In the genomic region with DNA sequence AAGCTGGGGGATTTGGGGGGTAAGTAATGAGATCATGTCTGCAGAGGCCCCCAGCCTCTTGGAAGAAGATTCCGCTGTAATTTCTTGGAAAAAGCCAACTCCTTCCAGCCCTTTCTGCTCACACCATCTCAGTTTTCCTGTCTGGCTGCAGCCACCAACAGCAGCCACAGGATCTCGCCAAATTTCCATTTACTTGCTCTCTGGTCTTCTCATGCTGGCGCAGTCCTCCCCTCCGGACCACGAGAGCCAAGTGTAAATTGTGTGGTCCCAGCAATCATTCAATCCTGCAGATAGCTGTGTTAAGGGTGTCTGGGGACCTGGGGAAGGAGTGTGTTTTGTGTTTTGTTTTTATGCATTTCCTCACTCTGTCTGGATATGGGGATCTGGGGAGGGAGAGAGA, we compare ENCODE assay signal across 18 cellular contexts. TPM values are rescaled to one million over a fixed set of nuclear protein-coding genes. Genes with fewer than 3 reads are reported as not detected.
A peak's percentile ranks its signal among the peaks of the same experiment; 100 is the strongest.
DNase-seq lines count a peak whose midpoint lies in the region; ATAC-seq and TF ChIP-seq lines count a peak whose summit lies in the region.
"Had no signal": no experiment of that assay in that cellular context is flagged by ENCODE, and none has a peak within 500 bp of the region (broad histone marks: within the 10 kb centered on the region; RNA-seq: fewer than 3 reads in every experiment).

No MANE protein-coding gene starts in this region.

- in situ Hi-C loops in GM23248 (cut with MboI): loop anchor here (25.0 kb wide), 1 partner anchor 780 kb away; a partner anchor contains a TSS

- H3K4me2 ChIP-seq in GM23248 (ENCODE audit: unreplicated experiment) (no peak overlapping the region), osteoblast (ENCODE audit: insufficient read depth, low read length) (peak overlapping the region; percentile 31)
- H3K4me2 ChIP-seq: KMS-11 had no signal

- no peak overlapping the region for H3K4me3 Mint-ChIP-seq in Calu3 (ENCODE audit: low read depth, unreplicated experiment)
- no peak overlapping the region for H3K4me3 Mint-ChIP-seq in activated CD8-positive, alpha-beta memory T cell treated with anti-CD3 and anti-CD28 coated beads, Interleukin-2, amount 10 ng/mL, durations not matched to agents 7 days and 5 days
- H3K4me3 Mint-ChIP-seq: CD4-positive, CD25-positive, alpha-beta regulatory T cell had no signal

- peaks cover 11% of the 10 kb centered on the region for H3K4me1 Mint-ChIP-seq in Calu3 (ENCODE audit: low read depth, unreplicated experiment)
- no peaks in the 10 kb centered on the region for H3K4me1 Mint-ChIP-seq in activated CD8-positive, alpha-beta memory T cell treated with anti-CD3 and anti-CD28 coated beads, Interleukin-2, amount 10 ng/mL, durations not matched to agents 7 days and 5 days

- H3K27ac Mint-ChIP-seq in Calu3 (ENCODE audit: unreplicated experiment): no peak overlapping the region
- no peak overlapping the region for H3K27ac Mint-ChIP-seq in activated CD8-positive, alpha-beta memory T cell treated with anti-CD3 and anti-CD28 coated beads, Interleukin-2, amount 10 ng/mL, durations not matched to agents 7 days and 5 days

- H3K27ac ChIP-seq in GM23248 (no peak overlapping the region), ascending aorta (peak overlapping the region; percentile 90 to 91), gastroesophageal sphincter (peak overlapping the region in 3 of 4 donors; percentile 12 to 25 (median 25)), osteoblast (ENCODE audit: low read depth, low read length) (no peak overlapping the region)
- H3K27ac ChIP-seq: HL-60, KMS-11 had no signal

- H3K9me2 ChIP-seq in GM23248 (ENCODE audit: insufficient read depth): no peaks in the 10 kb centered on the region

- no peak for TF ChIP-seq EP300 in gastroesophageal sphincter (IDR thresholded peaks at IDR 0.05)

- H3K27me3 Mint-ChIP-seq in Calu3 (ENCODE audit: unreplicated experiment): no peaks in the 10 kb centered on the region
- H3K27me3 Mint-ChIP-seq in activated CD8-positive, alpha-beta memory T cell treated with anti-CD3 and anti-CD28 coated beads, Interleukin-2, amount 10 ng/mL, durations not matched to agents 7 days and 5 days: peaks cover 9% of the 10 kb centered on the region

- H3K9me3 Mint-ChIP-seq in Calu3 (ENCODE audit: low read depth, unreplicated experiment): no peaks in the 10 kb centered on the region
- H3K9me3 Mint-ChIP-seq in activated CD8-positive, alpha-beta memory T cell treated with anti-CD3 and anti-CD28 coated beads, Interleukin-2, amount 10 ng/mL, durations not matched to agents 7 days and 5 days (ENCODE audit: low read depth): no peaks in the 10 kb centered on the region

- peaks cover 15% of the 10 kb centered on the region; the same call in 1 of the 2 replicates for H3F3A ChIP-seq in GM23248 (ENCODE audit: insufficient read depth)

- H4K20me1 ChIP-seq in GM23248 (ENCODE audit: insufficient read depth) (no peaks in the 10 kb centered on the region), osteoblast (ENCODE audit: insufficient read depth, low read length) (no peaks in the 10 kb centered on the region)

- intact Hi-C loops in ascending aorta (cut with DNase I): no loop called here
- intact Hi-C loops in Calu3 (cut with micrococcal nuclease; ENCODE audit: unreplicated experiment): no loop called here

- no peak for TF ChIP-seq POLR2A in gastroesophageal sphincter (IDR thresholded peaks at IDR 0.05)

- H3K9me3 ChIP-seq in GM23248 (ENCODE audit: low read depth) (no peaks in the 10 kb centered on the region), ascending aorta (no peaks in the 10 kb centered on the region), gastroesophageal sphincter (no peaks in the 10 kb centered on the region), osteoblast (ENCODE audit: low read depth, low read length) (no peaks in the 10 kb centered on the region)
- H3K9me3 ChIP-seq: MG63 had no signal

- DNase-seq in GM23248 (peak; percentile 10), ascending aorta (ENCODE audit: low spot score in 2 of 2) (no peak), osteoblast (ENCODE audit: insufficient read length, low spot score, missing footprints) (no peak), Calu3 (no peak)
- no peak for DNase-seq in activated CD8-positive, alpha-beta memory T cell treated with anti-CD3 and anti-CD28 coated beads, Interleukin-2, amount 10 ng/mL, durations not matched to agents 7 days and 5 days
- DNase-seq: AML-193; CD4-positive, CD25-positive, alpha-beta regulatory T cell; DMS79 treated with DMSO at 0.1 percent for 48 hours; MG63; NCI-H1092 treated with DMSO at 0.1 percent for 48 hours; NCI-H1694; NCI-H2107; NCI-H226; NCI-H526 had no signal

- no TSS peak for BruUV-seq in Calu3 (replicated peaks; lab: Mats Ljungman, UMichigan)

- no peak overlapping the region for H3K9ac ChIP-seq in GM23248
- H3K9ac ChIP-seq: KMS-11 had no signal

- ATAC-seq in gastroesophageal sphincter (peak; percentile 12), HG03432 (IDR thresholded peaks at IDR 0.05; ENCODE audit: unreplicated experiment) (no peak)
- ATAC-seq in activated CD8-positive, alpha-beta memory T cell treated with anti-CD3 and anti-CD28 coated beads, Interleukin-2, amount 10 ng/mL, durations not matched to agents 7 days and 5 days: no peak

- TF ChIP-seq CTCF in ascending aorta (IDR thresholded peaks at IDR 0.05): no peak
- no peak for TF ChIP-seq CTCF in gastroesophageal sphincter (IDR thresholded peaks at IDR 0.05)
- TF ChIP-seq CTCF in osteoblast (IDR thresholded peaks at IDR 0.05; ENCODE audit: extremely low read depth, low read depth, low read length): no peak
- TF ChIP-seq CTCF in Calu3 (IDR thresholded peaks at IDR 0.05; ENCODE audit: unreplicated experiment): no peak

- peaks cover 3% of the 10 kb centered on the region for H3K36me3 Mint-ChIP-seq in Calu3 (ENCODE audit: insufficient read depth, unreplicated experiment)
- H3K36me3 Mint-ChIP-seq in activated CD8-positive, alpha-beta memory T cell treated with anti-CD3 and anti-CD28 coated beads, Interleukin-2, amount 10 ng/mL, durations not matched to agents 7 days and 5 days: no peaks in the 10 kb centered on the region
- H3K36me3 Mint-ChIP-seq: CD4-positive, CD25-positive, alpha-beta regulatory T cell had no signal

- H3K36me3 ChIP-seq in GM23248 (ENCODE audit: low read depth): no peaks in the 10 kb centered on the region
- H3K36me3 ChIP-seq in ascending aorta: no peaks in the 10 kb centered on the region
- no peaks in the 10 kb centered on the region for H3K36me3 ChIP-seq in gastroesophageal sphincter
- no peaks in the 10 kb centered on the region for H3K36me3 ChIP-seq in osteoblast (ENCODE audit: insufficient read depth, low read length)
- H3K36me3 ChIP-seq: MG63 had no signal

- CTCF ChIA-PET in Calu3 (lab: Charles Lee): no interaction called here
- CTCF ChIA-PET in activated CD8-positive, alpha-beta memory T cell treated with anti-CD3 and anti-CD28 coated beads, Interleukin-2, amount 10 ng/mL, durations not matched to agents 7 days and 5 days (lab: Charles Lee): no interaction called here

- H3K4me3 ChIP-seq in GM23248 (no peak overlapping the region), ascending aorta (no peak overlapping the region), gastroesophageal sphincter (no peak overlapping the region), osteoblast (ENCODE audit: insufficient read depth, low read length) (no peak overlapping the region)
- H3K4me3 ChIP-seq: MG63 had no signal

- no peaks in the 10 kb centered on the region for H3K79me2 ChIP-seq in GM23248 (ENCODE audit: insufficient read depth)
- H3K79me2 ChIP-seq in osteoblast (ENCODE audit: insufficient read depth, low read length): no peaks in the 10 kb centered on the region

- WGBS in GM23248 (ENCODE audit: low coverage in 1 of 2, low lambda C conversion rate in 2 of 2, missing lambda C conversion rate in 2 of 2), 2 experiments: 35 to 45% methylated on average over 5 of the region's 5 CpGs
- 26 to 46% methylated on average over 2 to 4 of the region's 5 CpGs for WGBS in gastroesophageal sphincter (ENCODE audit: low coverage in 1 of 2), 2 donors

- peaks cover 36% of the 10 kb centered on the region for H3K4me1 ChIP-seq in GM23248 (ENCODE audit: insufficient read depth)
- peaks cover 26 to 74% of the 10 kb centered on the region in 2 donors for H3K4me1 ChIP-seq in ascending aorta
- H3K4me1 ChIP-seq in gastroesophageal sphincter: peaks cover 0 to 70% (median 16%) of the 10 kb centered on the region in 3 donors
- H3K4me1 ChIP-seq in osteoblast (ENCODE audit: insufficient read depth, low read length): peaks cover 53% of the 10 kb centered on the region

- H3K27me3 ChIP-seq in GM23248 (replicated peaks; ENCODE audit: insufficient read depth) (no peaks in the 10 kb centered on the region), ascending aorta (no peaks in the 10 kb centered on the region), gastroesophageal sphincter (no peaks in the 10 kb centered on the region), osteoblast (ENCODE audit: insufficient read depth, low read length) (no peaks in the 10 kb centered on the region)
- H3K27me3 ChIP-seq: MG63 had no signal

- H2AFZ ChIP-seq in GM23248 (no peak overlapping the region; the same call in 1 of the 2 replicates), osteoblast (ENCODE audit: low read length) (no peak overlapping the region)

RNA-seq across cellular contexts. Expression of a gene that starts 49.5 kb away (rescaled TPM):
- 5.6 and 8.9 TPM in 2 replicates for total RNA-seq in GM23248 (2014; rRNA removed; shearing (Covaris generic))
- polyA plus RNA-seq in GM23248 (2016; fragmentation: Nextera tagmentation; extraction: Ambion mirVana): 7.5 and 8.9 TPM in 2 replicates
- total RNA-seq in ascending aorta: 15.3 TPM
- 10 to 100 TPM; 17.6 to 39.6 (median 19.0) TPM for total RNA-seq in gastroesophageal sphincter
- total RNA-seq in osteoblast: 14.8 and 16.2 TPM in 2 replicates
- 20.7 and 21.6 TPM in 2 replicates for total RNA-seq in Calu3 (2022)
- total RNA-seq in activated CD8-positive, alpha-beta memory T cell treated with anti-CD3 and anti-CD28 coated beads, Interleukin-2, amount 10 ng/mL, durations not matched to agents 7 days and 5 days: 1 to 10 TPM; 4.4 to 8.0 TPM

Comparison
In these comparisons a context has a peak if more than half of its experiments do, and no peak if none do; other contexts are left out.
1. H3K27ac ChIP-seq: peak in ascending aorta (2 of 2) and gastroesophageal sphincter (3 of 4); none in GM23248 (single experiment) and osteoblast (single experiment).